Comparison of ENCODE assay signal across 36 cellular contexts in the genomic region with DNA sequence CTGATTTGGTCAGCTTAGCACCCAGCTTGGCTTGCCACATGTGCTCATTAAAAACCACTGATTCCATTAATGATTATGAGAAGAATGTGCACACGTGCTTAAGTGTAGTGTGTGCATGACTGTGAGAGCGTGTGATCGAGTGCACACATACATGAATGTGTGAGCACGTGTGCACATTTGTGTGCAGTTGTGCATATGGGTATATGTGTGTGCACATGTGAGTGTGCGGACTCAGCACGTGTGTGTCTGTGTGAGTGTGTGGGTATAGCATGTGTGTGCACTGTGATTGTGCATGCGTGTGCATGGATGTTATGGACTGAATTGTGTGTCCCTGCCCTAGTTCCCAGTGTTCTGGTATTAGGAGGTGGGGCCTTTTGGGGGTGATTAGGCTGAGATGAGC.
"Had no signal": no experiment of that assay in that cellular context is flagged by ENCODE, and none has a peak within 500 bp of the region (broad histone marks: within the 10 kb centered on the region; RNA-seq: fewer than 3 reads in every experiment).

No MANE protein-coding gene starts in this region.

- DNase-seq: activated CD4-positive, alpha-beta memory T cell treated with anti-CD3 and anti-CD28 coated beads for 36 hours; activated CD4-positive, alpha-beta T cell treated with anti-CD3 and anti-CD28 coated beads for 36 hours; activated CD4-positive, alpha-beta T cell treated with anti-CD3 and anti-CD28 coated beads, Interleukin-2, amount 10 ng/mL, durations not matched to agents 24 days and 14 days; activated CD4-positive, CD25-positive, alpha-beta regulatory T cell; activated CD4-positive, CD25-positive, alpha-beta regulatory T cell treated with anti-CD3 and anti-CD28 coated beads, Interleukin-2, amount 50 U/mL, for 72 hours; activated CD8-positive, alpha-beta memory T cell treated with anti-CD3 and anti-CD28 coated beads, Interleukin-2, amount 10 ng/mL, durations not matched to agents 7 days and 5 days; activated CD8-positive, alpha-beta memory T cell treated with anti-CD3 and anti-CD28 coated beads, Interleukin-2, amount 50 U/mL, for 4 hours; activated CD8-positive, alpha-beta T cell treated with anti-CD3 and anti-CD28 coated beads, Interleukin-2, amount 10 ng/mL, durations not matched to agents 7 days and 5 days; activated effector memory CD4-positive, alpha-beta T cell treated with anti-CD3 and anti-CD28 coated beads, Interleukin-2, amount 50 U/mL, for 16 hours; activated naive CD4-positive, alpha-beta T cell treated with anti-CD3 and anti-CD28 coated beads for 36 hours; activated naive CD8-positive, alpha-beta T cell treated with anti-CD3 and anti-CD28 coated beads for 36 hours; activated T-cell treated with anti-CD3 and anti-CD28 coated beads, Interleukin-2, amount 50 U/mL, for 1 hour; activated T-cell treated with anti-CD3 and anti-CD28 coated beads, Interleukin-2, amount 50 U/mL, for 48 hours; amniotic stem cell; anterior cingulate cortex; brain microvascular endothelial cell; caudate nucleus; cortex of kidney; dermis blood vessel endothelial cell; effector CD4-positive, alpha-beta T cell; foreskin fibroblast; glutamatergic neuron; heart left ventricle; SW 1271; T-helper 1 cell; T-helper 17 cell had no signal

- H3K27me3 Mint-ChIP-seq: activated CD4-positive, alpha-beta memory T cell treated with anti-CD3 and anti-CD28 coated beads for 36 hours; activated CD4-positive, alpha-beta T cell treated with anti-CD3 and anti-CD28 coated beads for 36 hours; activated CD4-positive, alpha-beta T cell treated with anti-CD3 and anti-CD28 coated beads, Interleukin-2, amount 10 ng/mL, durations not matched to agents 24 days and 14 days; activated CD8-positive, alpha-beta memory T cell treated with anti-CD3 and anti-CD28 coated beads, Interleukin-2, amount 10 ng/mL, durations not matched to agents 7 days and 5 days; activated naive CD8-positive, alpha-beta T cell treated with anti-CD3 and anti-CD28 coated beads for 36 hours; T-helper 17 cell had no signal

- H3K4me3 Mint-ChIP-seq: activated CD4-positive, alpha-beta memory T cell treated with anti-CD3 and anti-CD28 coated beads for 36 hours; activated CD4-positive, alpha-beta T cell treated with anti-CD3 and anti-CD28 coated beads for 36 hours; activated CD4-positive, alpha-beta T cell treated with anti-CD3 and anti-CD28 coated beads, Interleukin-2, amount 10 ng/mL, durations not matched to agents 24 days and 14 days; activated CD8-positive, alpha-beta memory T cell treated with anti-CD3 and anti-CD28 coated beads, Interleukin-2, amount 10 ng/mL, durations not matched to agents 7 days and 5 days; activated CD8-positive, alpha-beta T cell treated with anti-CD3 and anti-CD28 coated beads, Interleukin-2, amount 10 ng/mL, durations not matched to agents 7 days and 5 days; activated naive CD4-positive, alpha-beta T cell treated with anti-CD3 and anti-CD28 coated beads for 36 hours; activated naive CD4-positive, alpha-beta T cell treated with anti-CD3 and anti-CD28 coated beads, Interleukin-2, amount 50 U/mL, for 24 hours; activated naive CD8-positive, alpha-beta T cell treated with anti-CD3 and anti-CD28 coated beads for 36 hours; activated T-helper 1 cell treated with anti-CD3 and anti-CD28 coated beads, Interleukin-12 subunit alpha, Interleukin-12 subunit beta, Interleukin-2, Interleukin-4 antibody, amounts not matched to agents 30 ng/mL and 10 ng/mL and 1 ng/mL, durations not matched to agents 14 hours and 24 hours and 36 hours; T-helper 17 cell; T-helper 2 cell treated with Interferon-gamma antibody and Interleukin-4, amounts not matched to agents 5 μg/mL and 100 μg/mL, for 36 hours had no signal

- H3K9me3 Mint-ChIP-seq: activated CD4-positive, alpha-beta memory T cell treated with anti-CD3 and anti-CD28 coated beads for 36 hours; activated CD4-positive, alpha-beta T cell treated with anti-CD3 and anti-CD28 coated beads, Interleukin-2, amount 10 ng/mL, durations not matched to agents 24 days and 14 days; activated naive CD4-positive, alpha-beta T cell treated with anti-CD3 and anti-CD28 coated beads for 36 hours; activated naive CD4-positive, alpha-beta T cell treated with anti-CD3 and anti-CD28 coated beads, Interleukin-2, amount 50 U/mL, for 24 hours; activated naive CD8-positive, alpha-beta T cell treated with anti-CD3 and anti-CD28 coated beads for 36 hours; activated T-helper 1 cell treated with anti-CD3 and anti-CD28 coated beads, Interleukin-12 subunit alpha, Interleukin-12 subunit beta, Interleukin-2, Interleukin-4 antibody, amounts not matched to agents 30 ng/mL and 10 ng/mL and 1 ng/mL, durations not matched to agents 14 hours and 24 hours and 36 hours; activated T-helper 2 cell treated with anti-CD3 and anti-CD28 coated beads, Interferon-gamma antibody, Interleukin-2, Interleukin-4, amounts not matched to agents 10 μg/mL and 5 μg/mL and 100 μg/mL, durations not matched to agents 14 hours and 24 hours and 36 hours; T-helper 2 cell treated with Interferon-gamma antibody and Interleukin-4, amounts not matched to agents 5 μg/mL and 100 μg/mL, for 36 hours had no signal

- H3K27me3 ChIP-seq: brain microvascular endothelial cell, heart left ventricle had no signal

- FAIRE-seq: astrocyte, colon, endometrium, endothelial cell of umbilical vein, frontal cortex had no signal

- H3K4me1 Mint-ChIP-seq: activated CD4-positive, alpha-beta T cell treated with anti-CD3 and anti-CD28 coated beads for 36 hours; activated CD4-positive, alpha-beta T cell treated with anti-CD3 and anti-CD28 coated beads, Interleukin-2, amount 10 ng/mL, durations not matched to agents 24 days and 14 days; activated CD8-positive, alpha-beta memory T cell treated with anti-CD3 and anti-CD28 coated beads, Interleukin-2, amount 10 ng/mL, durations not matched to agents 7 days and 5 days; activated naive CD4-positive, alpha-beta T cell treated with anti-CD3 and anti-CD28 coated beads, Interleukin-2, amount 50 U/mL, for 24 hours; activated naive CD8-positive, alpha-beta T cell treated with anti-CD3 and anti-CD28 coated beads for 36 hours; T-helper 17 cell had no signal

- H3K4me1 ChIP-seq: heart left ventricle had no signal

- H3K36me3 ChIP-seq: brain microvascular endothelial cell, heart left ventricle had no signal

- H3K36me3 Mint-ChIP-seq: activated CD4-positive, alpha-beta memory T cell treated with anti-CD3 and anti-CD28 coated beads for 36 hours; activated CD8-positive, alpha-beta memory T cell treated with anti-CD3 and anti-CD28 coated beads, Interleukin-2, amount 10 ng/mL, durations not matched to agents 7 days and 5 days; activated naive CD4-positive, alpha-beta T cell treated with anti-CD3 and anti-CD28 coated beads, Interleukin-2, amount 50 U/mL, for 24 hours; activated naive CD8-positive, alpha-beta T cell treated with anti-CD3 and anti-CD28 coated beads for 36 hours had no signal

- H3K4me3 ChIP-seq: heart left ventricle had no signal

- H3K27ac Mint-ChIP-seq: activated CD4-positive, alpha-beta memory T cell treated with anti-CD3 and anti-CD28 coated beads for 36 hours; activated CD4-positive, alpha-beta T cell treated with anti-CD3 and anti-CD28 coated beads for 36 hours; activated CD4-positive, alpha-beta T cell treated with anti-CD3 and anti-CD28 coated beads, Interleukin-2, amount 10 ng/mL, durations not matched to agents 24 days and 14 days; activated CD8-positive, alpha-beta memory T cell treated with anti-CD3 and anti-CD28 coated beads, Interleukin-2, amount 10 ng/mL, durations not matched to agents 7 days and 5 days; activated CD8-positive, alpha-beta T cell treated with anti-CD3 and anti-CD28 coated beads, Interleukin-2, amount 10 ng/mL, durations not matched to agents 7 days and 5 days; activated naive CD4-positive, alpha-beta T cell treated with anti-CD3 and anti-CD28 coated beads for 36 hours; activated naive CD4-positive, alpha-beta T cell treated with anti-CD3 and anti-CD28 coated beads, Interleukin-2, amount 50 U/mL, for 24 hours; activated naive CD8-positive, alpha-beta T cell treated with anti-CD3 and anti-CD28 coated beads for 36 hours; activated T-helper 1 cell treated with anti-CD3 and anti-CD28 coated beads, Interleukin-12 subunit alpha, Interleukin-12 subunit beta, Interleukin-2, Interleukin-4 antibody, amounts not matched to agents 30 ng/mL and 10 ng/mL and 1 ng/mL, durations not matched to agents 14 hours and 24 hours and 36 hours; activated T-helper 2 cell treated with anti-CD3 and anti-CD28 coated beads, Interferon-gamma antibody, Interleukin-2, Interleukin-4, amounts not matched to agents 10 μg/mL and 5 μg/mL and 100 μg/mL, durations not matched to agents 14 hours and 24 hours and 36 hours; T-helper 17 cell; T-helper 2 cell treated with Interferon-gamma antibody and Interleukin-4, amounts not matched to agents 5 μg/mL and 100 μg/mL, for 36 hours had no signal

- H3K27ac ChIP-seq: brain microvascular endothelial cell, epithelial cell of prostate, heart left ventricle had no signal

- ATAC-seq: activated CD4-positive, alpha-beta T cell treated with anti-CD3 and anti-CD28 coated beads for 36 hours; activated CD8-positive, alpha-beta memory T cell treated with anti-CD3 and anti-CD28 coated beads, Interleukin-2, amount 10 ng/mL, durations not matched to agents 7 days and 5 days; activated CD8-positive, alpha-beta T cell treated with anti-CD3 and anti-CD28 coated beads, Interleukin-2, amount 10 ng/mL, durations not matched to agents 7 days and 5 days; heart left ventricle; T-helper 17 cell had no signal

- H3K9me3 ChIP-seq: heart left ventricle had no signal
